ENCODE assay signal across 8 cellular contexts in the genomic region with DNA sequence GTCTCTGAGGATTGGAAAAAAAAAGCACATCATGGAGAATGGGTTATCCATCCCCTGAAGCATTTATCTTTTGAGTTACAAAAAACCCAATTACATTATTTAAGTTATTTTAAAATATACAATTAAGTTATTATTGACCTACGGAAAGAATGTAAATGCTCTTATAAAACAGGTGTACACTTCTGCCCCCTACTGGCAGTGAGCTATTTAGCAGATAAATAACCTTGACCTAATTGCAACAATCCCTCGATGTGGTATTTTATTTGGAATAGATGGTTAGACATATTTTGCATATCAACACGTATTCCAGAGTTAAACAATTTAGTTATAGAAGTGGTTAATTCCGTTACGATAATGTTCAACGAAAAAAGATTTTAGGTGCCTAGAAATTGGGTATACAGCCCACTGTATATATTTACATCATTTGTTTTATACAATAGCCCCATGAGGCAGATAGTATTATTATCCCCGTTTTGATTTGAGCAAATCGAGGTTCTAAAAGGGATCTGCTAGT. TPM values are rescaled to one million over a fixed set of nuclear protein-coding genes. Genes with fewer than 3 reads are reported as not detected.
DNase-seq lines count a peak whose midpoint lies in the region; ATAC-seq, FAIRE-seq and TF ChIP-seq lines count a peak whose summit lies in the region.

No MANE protein-coding gene starts in this region.

- DNase-seq in CD4-positive, alpha-beta T cell, result no peak
- DNase-seq in NCI-H2081 treated with DMSO at 0.1 percent for 48 hours (lab: John Stamatoyannopoulos, UW) (peak; percentile 14), GM12878 (ENCODE audit: low read depth, low spot score) (no peak), right lobe of liver (no peak)

- H3K4me2 ChIP-seq in GM12878 (ENCODE audit: control insufficient read depth, insufficient read depth), result no peak overlapping the region

- H4K20me1 ChIP-seq in GM12878 (ENCODE audit: control insufficient read depth, insufficient read depth), result no peaks in the 10 kb centered on the region

- no peaks in the 10 kb centered on the region for H3K4me1 Mint-ChIP-seq in CD4-positive, alpha-beta T cell (ENCODE audit: low read depth)

- H3K9me3 Mint-ChIP-seq in CD4-positive, alpha-beta T cell, result no peaks in the 10 kb centered on the region

- in situ Hi-C loops in GM12878 (cut with MboI), result no loop called here

- no peak for TF ChIP-seq EP300 in GM12878 (IDR thresholded peaks at IDR 0.05; ENCODE audit: borderline replicate concordance in 1 of 2, control insufficient read depth in 1 of 2, low read depth in 2 of 2, low read length in 2 of 2)

- BruUV-seq in GM12878 (replicated peaks; lab: Mats Ljungman, UMichigan), result no TSS peak

- peak; percentile 49 for TF ChIP-seq CTCF in CD4-positive, alpha-beta T cell (IDR thresholded peaks at IDR 0.05)
- peak; percentile 55 to 70 (median 66) for TF ChIP-seq CTCF in GM12878 (IDR thresholded peaks at IDR 0.05 in 2 of 3, conservative IDR thresholded peaks at IDR 0.05 in 1 of 3; ENCODE audit: control insufficient read depth in 2 of 3, extremely low read depth in 1 of 3, insufficient read depth in 1 of 3, low read depth in 3 of 3, low read length in 3 of 3)
- TF ChIP-seq CTCF in right lobe of liver (IDR thresholded peaks at IDR 0.05), result peak; percentile 56 to 79 (median 74)

- no peaks in the 10 kb centered on the region for H3K27me3 Mint-ChIP-seq in CD4-positive, alpha-beta T cell

- no peak overlapping the region for H3K4me3 Mint-ChIP-seq in CD4-positive, alpha-beta T cell

- H2AFZ ChIP-seq in GM12878 (ENCODE audit: control insufficient read depth, low read depth, low read length), result no peak overlapping the region

- RAD21 ChIA-PET in GM12878 (lab: Charles Lee; ENCODE audit: unreplicated experiment), result interaction anchor here (0.7 to 5.8 kb wide), 25 partner anchors 8 to 457 kb away, joined by 3 to 92 read pairs (median 5); partner anchors contain the start of gene CCL20

- intact Hi-C loops in CD4-positive, alpha-beta T cell (cut with DNase I, micrococcal nuclease), result loop anchor here in 1 of 2 experiments (2.0 to 5.0 kb wide), 2 partner anchors 90 to 203 kb away; no protein-coding TSS in a partner anchor
- intact Hi-C loops in GM12878 (cut with micrococcal nuclease; ENCODE audit: unreplicated experiment), result loop anchor here (1.0 to 5.0 kb wide), 4 partner anchors 50 to 203 kb away; partner anchors contain the start of gene CCL20
- intact Hi-C loops in right lobe of liver (cut with DNase I), result no loop called here

- CTCF ChIA-PET in CD4-positive, alpha-beta T cell (lab: Charles Lee), result interaction anchor here (0.5 to 1.5 kb wide), 5 partner anchors 11 to 204 kb away, joined by 3 to 6 read pairs (median 3); no protein-coding TSS in a partner anchor
- CTCF ChIA-PET in GM12878 (lab: Yijun Ruan, JAX), result interaction anchor here (0.6 to 6.4 kb wide), 47 partner anchors 8 to 741 kb away, joined by 3 to 387 read pairs (median 5); partner anchors contain the start of gene CCL20

- under 1% methylated on average over 8 of the region's 8 CpGs for WGBS in GM12878 (ENCODE audit: insufficient coverage, insufficient replicate concordance, low lambda C conversion rate, missing lambda C conversion rate)
- WGBS in right lobe of liver (ENCODE audit: insufficient coverage, low coverage, low lambda C conversion rate, missing lambda C conversion rate), result 30% methylated on average over 8 of the region's 8 CpGs

- H3K27ac ChIP-seq in CD4-positive, alpha-beta T cell (ENCODE audit: low read depth, low read length), result no peak overlapping the region
- no peak overlapping the region for H3K27ac ChIP-seq in GM12878 (ENCODE audit: control insufficient read depth, insufficient read depth)
- no peak overlapping the region for H3K27ac ChIP-seq in right lobe of liver

- no peaks in the 10 kb centered on the region for H3K9me3 ChIP-seq in CD4-positive, alpha-beta T cell (ENCODE audit: control insufficient read depth, low read length)
- H3K9me3 ChIP-seq in GM12878 (replicated peaks; ENCODE audit: control insufficient read depth, insufficient read depth, low read length) (no peaks in the 10 kb centered on the region), right lobe of liver (peaks cover 0 to 2% (median 0%) of the 10 kb centered on the region in 4 donors)

- TF ChIP-seq RAD21 in GM12878 (IDR thresholded peaks at IDR 0.05; ENCODE audit: insufficient read depth, low read depth, low read length), result peak; percentile 86

- no peaks in the 10 kb centered on the region for H3K4me1 ChIP-seq in GM12878 (ENCODE audit: control insufficient read depth, insufficient read depth, low read length)
- H3K4me1 ChIP-seq in right lobe of liver, result no peaks in the 10 kb centered on the region

- no peak for FAIRE-seq in GM12878 (lab: Jason Lieb, UNC)

- no peak overlapping the region for H3K4me3 ChIP-seq in GM12878
- no peak overlapping the region for H3K4me3 ChIP-seq in right lobe of liver

- TF ChIP-seq POLR2A in GM12878 (IDR thresholded peaks at IDR 0.05; ENCODE audit: low read depth, low read length), result no peak
- no peak for TF ChIP-seq POLR2A in right lobe of liver (IDR thresholded peaks at IDR 0.05)

- SMC1A ChIA-PET in GM12878 (lab: Charles Lee; ENCODE audit: uncharacterized antibody, unreplicated experiment), result interaction anchor here (0.6 to 6.6 kb wide), 31 partner anchors 9 to 391 kb away, joined by 3 to 133 read pairs (median 5); partner anchors contain the start of gene CCL20

- H3K27ac Mint-ChIP-seq in CD4-positive, alpha-beta T cell, result no peak overlapping the region

- POLR2A ChIA-PET in CD4-positive, alpha-beta T cell (lab: Charles Lee), result interaction anchor here (1.1 kb wide), 1 partner anchor 79 kb away, joined by 4 read pairs; no protein-coding TSS in a partner anchor
- POLR2A ChIA-PET in GM12878 (lab: Charles Lee), result interaction anchor here (0.6 to 2.5 kb wide), 4 partner anchors 56 to 477 kb away, joined by 3 to 9 read pairs (median 6); no protein-coding TSS in a partner anchor

- H3K9ac ChIP-seq in GM12878 (ENCODE audit: control insufficient read depth, insufficient read depth, low read length), result no peak overlapping the region

- no peaks in the 10 kb centered on the region for H3K36me3 Mint-ChIP-seq in CD4-positive, alpha-beta T cell (ENCODE audit: low read depth)

- no peaks in the 10 kb centered on the region for H3K27me3 ChIP-seq in CD4-positive, alpha-beta T cell (ENCODE audit: control insufficient read depth, insufficient read depth, low read length)
- no peaks in the 10 kb centered on the region; a peak in 1 of 4 replicates for H3K27me3 ChIP-seq in GM12878 (replicated peaks in 1 of 2; ENCODE audit: control insufficient read depth in 2 of 2, insufficient read depth in 2 of 2, low read length in 1 of 2)
- no peaks in the 10 kb centered on the region for H3K27me3 ChIP-seq in right lobe of liver

- H3K36me3 ChIP-seq in GM12878 (ENCODE audit: control insufficient read depth in 2 of 2, insufficient read depth in 2 of 2, low read length in 1 of 2) (no peaks in the 10 kb centered on the region), right lobe of liver (no peaks in the 10 kb centered on the region)

- H3K79me2 ChIP-seq in GM12878 (ENCODE audit: control insufficient read depth, insufficient read depth, low read length), result no peaks in the 10 kb centered on the region

- no peak for ATAC-seq in CD4-positive, alpha-beta T cell (ENCODE audit: poor library complexity)
- ATAC-seq in GM18909 (IDR thresholded peaks at IDR 0.05; ENCODE audit: poor library complexity, unreplicated experiment) (peak; percentile 50), GM12878 (peak; percentile 63), right lobe of liver (peak in 3 of 4 donors; percentile 50 to 69 (median 67)), GM21786 (IDR thresholded peaks at IDR 0.05; ENCODE audit: unreplicated experiment) (no peak), GM19397 (IDR thresholded peaks at IDR 0.05; ENCODE audit: unreplicated experiment) (no peak), HG03139 (IDR thresholded peaks at IDR 0.05; ENCODE audit: unreplicated experiment) (no peak)

RNA-seq across cellular contexts. Expression of gene DAW1, which starts 9.1 kb away (rescaled TPM):
- total RNA-seq in CD4-positive, alpha-beta T cell, result not detected
- 0.19 and 0.29 TPM in 2 replicates for total RNA-seq in GM12878 (2013; cell fraction: nucleolus; rRNA removed)
- total RNA-seq in GM12878 (2014; rRNA removed) (not detected in 2 replicates), GM12878 (2014; rRNA removed; fragmentation: Illumina TruSeq; extraction: Trizol) (not detected in 2 replicates), GM12878 (2021) (not detected in 2 replicates), right lobe of liver (not detected)
- polyA plus RNA-seq in GM12878 (2011; ENCODE audit: low read depth), result not detected
- polyA plus RNA-seq in GM12878 (2011; rRNA removed) (0.12 TPM in 1 of 2 replicates, not detected in the other), GM12878 (2014; fragmentation: Illumina TruSeq; extraction: Trizol) (not detected in 2 replicates), GM12878 (2014; fragmentation: Nextera tagmentation; extraction: Ambion mirVana) (under 1 TPM in 1 of 2 experiments, not detected in 1; 0.04 TPM), GM12878 (2014; rRNA removed) (not detected in 2 replicates), GM12878 (2016; fragmentation: Nextera tagmentation; extraction: Ambion mirVana) (not detected)
- polyA plus RNA-seq in GM12878 (2011; cell fraction: cytosol; rRNA removed), result not detected in 2 replicates
- 0.04 TPM in 1 of 2 replicates, not detected in the other for polyA plus RNA-seq in GM12878 (2011; cell fraction: nucleus; rRNA removed)
- polyA plus RNA-seq in GM12878 (2012), result not detected in 2 replicates
- not detected in 2 replicates for polyA minus RNA-seq in GM12878 (2011; rRNA and poly(A)+ RNA removed)
- not detected in 2 replicates for polyA minus RNA-seq in GM12878 (2011; cell fraction: cytosol; rRNA and poly(A)+ RNA removed)
- polyA minus RNA-seq in GM12878 (2011; cell fraction: nucleus; rRNA and poly(A)+ RNA removed), result not detected in 2 replicates

RNA-seq across cellular contexts. Expression of gene CCL20, which starts 48.6 kb away (rescaled TPM):
- 1 to 10 TPM; 1.5 to 2.2 TPM for total RNA-seq in CD4-positive, alpha-beta T cell
- total RNA-seq in GM12878 (2013; cell fraction: nucleolus; rRNA removed), result 16.3 and 19.7 TPM in 2 replicates
- total RNA-seq in GM12878 (2014; rRNA removed) (6.9 and 9.1 TPM in 2 replicates), GM12878 (2014; rRNA removed; fragmentation: Illumina TruSeq; extraction: Trizol) (11.4 and 12.6 TPM in 2 replicates), GM12878 (2021) (5.5 and 6.6 TPM in 2 replicates), right lobe of liver (100 to 1,000 TPM in 2 of 6 experiments, 10 to 100 TPM in 1, under 1 TPM in 1, not detected in 2; 0.88 to 111 (median 76.4) TPM)
- polyA plus RNA-seq in GM12878 (2011; ENCODE audit: low read depth), result 0.89 TPM
- polyA plus RNA-seq in GM12878 (2011; rRNA removed) (27.4 and 39.2 TPM in 2 replicates), GM12878 (2014; fragmentation: Illumina TruSeq; extraction: Trizol) (10.8 and 14.8 TPM in 2 replicates), GM12878 (2014; fragmentation: Nextera tagmentation; extraction: Ambion mirVana) (10 to 100 TPM; 26.3 to 35.7 TPM), GM12878 (2014; rRNA removed) (7.6 and 8.3 TPM in 2 replicates), GM12878 (2016; fragmentation: Nextera tagmentation; extraction: Ambion mirVana) (10 to 100 TPM; 19.7 to 19.8 TPM)
- polyA plus RNA-seq in GM12878 (2011; cell fraction: cytosol; rRNA removed), result 7.6 and 8.2 TPM in 2 replicates
- polyA plus RNA-seq in GM12878 (2011; cell fraction: nucleus; rRNA removed), result 8.2 and 9.0 TPM in 2 replicates
- polyA plus RNA-seq in GM12878 (2012), result 1.7 and 2.6 TPM in 2 replicates
- 7.2 and 10.2 TPM in 2 replicates for polyA minus RNA-seq in GM12878 (2011; rRNA and poly(A)+ RNA removed)
- 4.8 and 8.3 TPM in 2 replicates for polyA minus RNA-seq in GM12878 (2011; cell fraction: cytosol; rRNA and poly(A)+ RNA removed)
- 2.7 and 3.2 TPM in 2 replicates for polyA minus RNA-seq in GM12878 (2011; cell fraction: nucleus; rRNA and poly(A)+ RNA removed)

Comparison
In these comparisons a context has a peak if more than half of its experiments do, and no peak if none do; other contexts are left out.
1. ATAC-seq: peak in GM18909 (single experiment), GM12878 (single experiment) and right lobe of liver (3 of 4); none in CD4-positive, alpha-beta T cell (single experiment), GM21786 (single experiment), GM19397 (single experiment) and HG03139 (single experiment).
2. Peak in every context shown above with its lines, with median percentiles within 50 percentile points of each other: CTCF ChIP-seq.